In genomic region chr14:77032854-77033621, GRCh38 we compare ENCODE assay signal across 1 cellular context.
TF ChIP-seq lines count a peak whose summit lies in the region.

No MANE protein-coding gene starts in this region.

TF ChIP-seq in HEK293, 187 proteins besides CTCF, POLR2A, EP300 and RAD21 (continued from another document and continues in another):
- no peak for TF ChIP-seq PRDM2 (tag by site-specific recombination; IDR thresholded peaks at IDR 0.05; ENCODE audit: borderline replicate concordance)
- no peak for TF ChIP-seq ZFP41 (tag by site-specific recombination; IDR thresholded peaks at IDR 0.05; ENCODE audit: borderline replicate concordance)
- peak; percentile 66 for TF ChIP-seq SP3 (tag by site-specific recombination; IDR thresholded peaks at IDR 0.05)
- no peak for TF ChIP-seq MZF1 (tag by site-specific recombination; IDR thresholded peaks at IDR 0.05; ENCODE audit: borderline replicate concordance)
- TF ChIP-seq ZNF639 (tag by site-specific recombination; IDR thresholded peaks at IDR 0.05): peak; percentile 88
- peak; percentile 72; the same call in 1 of the 2 replicates for TF ChIP-seq BCL11A (tag by site-specific recombination; IDR thresholded peaks at IDR 0.05; ENCODE audit: low read depth)
- TF ChIP-seq ZNF513 (tag by site-specific recombination; IDR thresholded peaks at IDR 0.05): no peak
- no peak for TF ChIP-seq REPIN1 (tag by site-specific recombination; IDR thresholded peaks at IDR 0.05; ENCODE audit: low read depth)
- no peak for TF ChIP-seq SETDB1 (IDR thresholded peaks at IDR 0.05; ENCODE audit: insufficient read length, low read length)
- no peak for TF ChIP-seq ZNF658 (tag by site-specific recombination; IDR thresholded peaks at IDR 0.05)
- TF ChIP-seq, protein P1, sequence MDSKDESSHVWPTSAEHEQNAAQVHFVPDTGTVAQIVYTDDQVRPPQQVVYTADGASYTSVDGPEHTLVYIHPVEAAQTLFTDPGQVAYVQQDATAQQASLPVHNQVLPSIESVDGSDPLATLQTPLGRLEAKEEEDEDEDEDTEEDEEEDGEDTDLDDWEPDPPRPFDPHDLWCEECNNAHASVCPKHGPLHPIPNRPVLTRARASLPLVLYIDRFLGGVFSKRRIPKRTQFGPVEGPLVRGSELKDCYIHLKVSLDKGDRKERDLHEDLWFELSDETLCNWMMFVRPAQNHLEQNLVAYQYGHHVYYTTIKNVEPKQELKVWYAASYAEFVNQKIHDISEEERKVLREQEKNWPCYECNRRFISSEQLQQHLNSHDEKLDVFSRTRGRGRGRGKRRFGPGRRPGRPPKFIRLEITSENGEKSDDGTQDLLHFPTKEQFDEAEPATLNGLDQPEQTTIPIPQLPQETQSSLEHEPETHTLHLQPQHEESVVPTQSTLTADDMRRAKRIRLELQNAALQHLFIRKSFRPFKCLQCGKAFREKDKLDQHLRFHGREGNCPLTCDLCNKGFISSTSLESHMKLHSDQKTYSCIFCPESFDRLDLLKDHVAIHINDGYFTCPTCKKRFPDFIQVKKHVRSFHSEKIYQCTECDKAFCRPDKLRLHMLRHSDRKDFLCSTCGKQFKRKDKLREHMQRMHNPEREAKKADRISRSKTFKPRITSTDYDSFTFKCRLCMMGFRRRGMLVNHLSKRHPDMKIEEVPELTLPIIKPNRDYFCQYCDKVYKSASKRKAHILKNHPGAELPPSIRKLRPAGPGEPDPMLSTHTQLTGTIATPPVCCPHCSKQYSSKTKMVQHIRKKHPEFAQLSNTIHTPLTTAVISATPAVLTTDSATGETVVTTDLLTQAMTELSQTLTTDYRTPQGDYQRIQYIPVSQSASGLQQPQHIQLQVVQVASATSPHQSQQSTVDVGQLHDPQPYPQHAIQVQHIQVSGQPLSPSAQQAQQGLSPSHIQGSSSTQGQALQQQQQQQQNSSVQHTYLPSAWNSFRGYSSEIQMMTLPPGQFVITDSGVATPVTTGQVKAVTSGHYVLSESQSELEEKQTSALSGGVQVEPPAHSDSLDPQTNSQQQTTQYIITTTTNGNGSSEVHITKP (tag by site-specific recombination; IDR thresholded peaks at IDR 0.05): 0 out of 2 replicates have a peak, but pooled peaks have one; percentile 20
- TF ChIP-seq SP2 (tag by site-specific recombination; IDR thresholded peaks at IDR 0.05): peak; percentile 82
- peak; percentile 95 for TF ChIP-seq ZNF366 (tag by site-specific recombination; conservative IDR thresholded peaks at IDR 0.05)
- TF ChIP-seq ZNF610 (tag by site-specific recombination; IDR thresholded peaks at IDR 0.05; ENCODE audit: borderline replicate concordance): no peak
- TF ChIP-seq ZNF280D (tag by site-specific recombination; IDR thresholded peaks at IDR 0.05): no peak
- no peak for TF ChIP-seq ZNF114 (tag by site-specific recombination; IDR thresholded peaks at IDR 0.05)
- no peak for TF ChIP-seq ZNF133 (tag by site-specific recombination; IDR thresholded peaks at IDR 0.05)
- TF ChIP-seq ZNF830 (tag by site-specific recombination; IDR thresholded peaks at IDR 0.05; ENCODE audit: low read depth): no peak
- TF ChIP-seq ZNF132 (tag by site-specific recombination; IDR thresholded peaks at IDR 0.05; ENCODE audit: borderline replicate concordance): no peak
- no peak for TF ChIP-seq ZNF2 (tag by site-specific recombination; IDR thresholded peaks at IDR 0.05)
- no peak for TF ChIP-seq ZNF157 (tag by site-specific recombination; IDR thresholded peaks at IDR 0.05)
- peak; percentile 89 for TF ChIP-seq ZBTB17 (tag by site-specific recombination; IDR thresholded peaks at IDR 0.05)
- TF ChIP-seq ZNF768 (tag by site-specific recombination; IDR thresholded peaks at IDR 0.05): no peak
- no peak for TF ChIP-seq ZNF521 (tag by site-specific recombination; IDR thresholded peaks at IDR 0.05)
- TF ChIP-seq GLIS1 (tag by site-specific recombination; IDR thresholded peaks at IDR 0.05): peak; percentile 82
- TF ChIP-seq ZNF510 (tag by site-specific recombination; IDR thresholded peaks at IDR 0.05; ENCODE audit: insufficient replicate concordance): no peak
- TF ChIP-seq GFI1B (tag by site-specific recombination; IDR thresholded peaks at IDR 0.05): peak; percentile 80
- TF ChIP-seq ZNF324 (tag by site-specific recombination; IDR thresholded peaks at IDR 0.05): peak; percentile 86; the same call in 1 of the 2 replicates
- 0 out of 2 replicates have a peak, but pooled peaks have one; percentile 5 for TF ChIP-seq ZNF501 (tag by site-specific recombination; IDR thresholded peaks at IDR 0.05)
- TF ChIP-seq, protein P2, sequence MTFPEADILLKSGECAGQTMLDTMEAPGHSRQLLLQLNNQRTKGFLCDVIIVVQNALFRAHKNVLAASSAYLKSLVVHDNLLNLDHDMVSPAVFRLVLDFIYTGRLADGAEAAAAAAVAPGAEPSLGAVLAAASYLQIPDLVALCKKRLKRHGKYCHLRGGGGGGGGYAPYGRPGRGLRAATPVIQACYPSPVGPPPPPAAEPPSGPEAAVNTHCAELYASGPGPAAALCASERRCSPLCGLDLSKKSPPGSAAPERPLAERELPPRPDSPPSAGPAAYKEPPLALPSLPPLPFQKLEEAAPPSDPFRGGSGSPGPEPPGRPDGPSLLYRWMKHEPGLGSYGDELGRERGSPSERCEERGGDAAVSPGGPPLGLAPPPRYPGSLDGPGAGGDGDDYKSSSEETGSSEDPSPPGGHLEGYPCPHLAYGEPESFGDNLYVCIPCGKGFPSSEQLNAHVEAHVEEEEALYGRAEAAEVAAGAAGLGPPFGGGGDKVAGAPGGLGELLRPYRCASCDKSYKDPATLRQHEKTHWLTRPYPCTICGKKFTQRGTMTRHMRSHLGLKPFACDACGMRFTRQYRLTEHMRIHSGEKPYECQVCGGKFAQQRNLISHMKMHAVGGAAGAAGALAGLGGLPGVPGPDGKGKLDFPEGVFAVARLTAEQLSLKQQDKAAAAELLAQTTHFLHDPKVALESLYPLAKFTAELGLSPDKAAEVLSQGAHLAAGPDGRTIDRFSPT (tag by site-specific recombination; IDR thresholded peaks at IDR 0.05): peak; percentile 94
- TF ChIP-seq, protein P3, sequence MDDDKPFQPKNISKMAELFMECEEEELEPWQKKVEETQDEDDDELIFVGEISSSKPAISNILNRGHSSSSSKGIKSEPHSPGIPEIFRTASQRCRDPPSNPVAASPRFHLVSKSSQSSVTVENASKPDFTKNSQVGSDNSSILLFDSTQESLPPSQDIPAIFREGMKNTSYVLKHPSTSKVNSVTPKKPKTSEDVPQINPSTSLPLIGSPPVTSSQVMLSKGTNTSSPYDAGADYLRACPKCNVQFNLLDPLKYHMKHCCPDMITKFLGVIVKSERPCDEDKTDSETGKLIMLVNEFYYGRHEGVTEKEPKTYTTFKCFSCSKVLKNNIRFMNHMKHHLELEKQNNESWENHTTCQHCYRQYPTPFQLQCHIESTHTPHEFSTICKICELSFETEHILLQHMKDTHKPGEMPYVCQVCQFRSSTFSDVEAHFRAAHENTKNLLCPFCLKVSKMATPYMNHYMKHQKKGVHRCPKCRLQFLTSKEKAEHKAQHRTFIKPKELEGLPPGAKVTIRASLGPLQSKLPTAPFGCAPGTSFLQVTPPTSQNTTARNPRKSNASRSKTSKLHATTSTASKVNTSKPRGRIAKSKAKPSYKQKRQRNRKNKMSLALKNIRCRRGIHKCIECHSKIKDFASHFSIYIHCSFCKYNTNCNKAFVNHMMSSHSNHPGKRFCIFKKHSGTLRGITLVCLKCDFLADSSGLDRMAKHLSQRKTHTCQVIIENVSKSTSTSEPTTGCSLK (tag by site-specific recombination; IDR thresholded peaks at IDR 0.05): no peak
- TF ChIP-seq ZNF561 (tag by site-specific recombination; IDR thresholded peaks at IDR 0.05; ENCODE audit: borderline replicate concordance): peak; percentile 57; the same call in 1 of the 2 replicates
- TF ChIP-seq ZSCAN4 (tag by site-specific recombination; IDR thresholded peaks at IDR 0.05): 0 out of 2 replicates have a peak, but pooled peaks have one; percentile 20
- TF ChIP-seq ZNF140 (tag by site-specific recombination; IDR thresholded peaks at IDR 0.05): no peak
- TF ChIP-seq ZNF23 (tag by site-specific recombination; IDR thresholded peaks at IDR 0.05; ENCODE audit: borderline replicate concordance): no peak
- TF ChIP-seq ZNF221 (tag by site-specific recombination; IDR thresholded peaks at IDR 0.05; ENCODE audit: borderline replicate concordance): no peak
